ENCODE assay signal across 1 cellular context in genomic region chr17:8021565-8022357, GRCh38.
TF ChIP-seq lines count a peak whose summit lies in the region.

No MANE protein-coding gene starts in this region.

TF ChIP-seq in HepG2, 621 proteins besides CTCF, POLR2A, EP300 and RAD21:
- TF ChIP-seq NR2F6 (IDR thresholded peaks at IDR 0.05), result no peak
- TF ChIP-seq NR2F6 (CRISPR knock-in tag; IDR thresholded peaks at IDR 0.05), result peak; percentile 26; the same call in 1 of the 2 replicates
- no peak for TF ChIP-seq REPIN1 (CRISPR knock-in tag; IDR thresholded peaks at IDR 0.05; ENCODE audit: borderline replicate concordance, low read depth)
- peak; percentile 52 for TF ChIP-seq FOSL2 (CRISPR knock-in tag; IDR thresholded peaks at IDR 0.05)
- TF ChIP-seq, protein P1, sequence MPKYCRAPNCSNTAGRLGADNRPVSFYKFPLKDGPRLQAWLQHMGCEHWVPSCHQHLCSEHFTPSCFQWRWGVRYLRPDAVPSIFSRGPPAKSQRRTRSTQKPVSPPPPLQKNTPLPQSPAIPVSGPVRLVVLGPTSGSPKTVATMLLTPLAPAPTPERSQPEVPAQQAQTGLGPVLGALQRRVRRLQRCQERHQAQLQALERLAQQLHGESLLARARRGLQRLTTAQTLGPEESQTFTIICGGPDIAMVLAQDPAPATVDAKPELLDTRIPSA (CRISPR knock-in tag; IDR thresholded peaks at IDR 0.05; ENCODE audit: borderline replicate concordance), result no peak
- no peak for TF ChIP-seq KLF16 (CRISPR knock-in tag; IDR thresholded peaks at IDR 0.05)
- peak; percentile 92 for TF ChIP-seq ZNF460 (CRISPR knock-in tag; IDR thresholded peaks at IDR 0.05; ENCODE audit: borderline replicate concordance)
- TF ChIP-seq TEAD3 (CRISPR knock-in tag; optimal IDR thresholded peaks at IDR 0.05; ENCODE audit: borderline replicate concordance), result peak; percentile 19
- no peak for TF ChIP-seq EZH2 (conservative IDR thresholded peaks at IDR 0.05; ENCODE audit: low read depth, low read length)
- TF ChIP-seq FOXP1 (IDR thresholded peaks at IDR 0.05), result no peak
- TF ChIP-seq FOXP1 (CRISPR knock-in tag; IDR thresholded peaks at IDR 0.05), result 0 out of 2 replicates have a peak, but pooled peaks have one; percentile 26
- peak; percentile 3; the same call in 1 of the 2 replicates for TF ChIP-seq CEBPB (IDR thresholded peaks at IDR 0.05; ENCODE audit: borderline replicate concordance, low read depth, low read length)
TF ChIP-seq in HepG2: peak in this region for 6.
